ENCODE assay signal across 9 cellular contexts in the genomic region with DNA sequence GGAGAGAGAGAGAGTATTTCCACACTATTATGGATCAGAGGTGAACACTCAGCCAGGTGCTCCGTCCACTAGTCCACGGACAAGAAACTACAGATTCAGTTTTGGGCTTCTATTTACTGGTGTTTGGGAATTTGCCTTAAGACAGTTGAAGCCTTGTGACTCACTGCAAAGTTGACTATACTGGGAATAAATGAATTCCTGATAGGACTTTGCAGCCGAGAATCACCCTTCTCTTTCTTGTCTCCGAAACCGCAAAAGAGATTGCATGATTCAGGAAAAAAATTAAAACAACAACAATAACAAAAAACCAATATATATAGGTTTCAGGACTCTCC. TPM values are rescaled to one million over a fixed set of nuclear protein-coding genes. Genes with fewer than 3 reads are reported as not detected.
DNase-seq lines count a peak whose midpoint lies in the region; TF ChIP-seq lines count a peak whose summit lies in the region.
"Had no signal": no experiment of that assay in that cellular context is flagged by ENCODE, and none has a peak within 500 bp of the region (broad histone marks: within the 10 kb centered on the region; RNA-seq: fewer than 3 reads in every experiment).

No MANE protein-coding gene starts in this region.

- H3K4me1 ChIP-seq in duodenal mucosa (ENCODE audit: control insufficient read depth in 1 of 2, insufficient read depth in 2 of 2, low read length in 2 of 2): peaks cover 49 to 64% of the 10 kb centered on the region in 2 donors
- H3K4me1 ChIP-seq in mucosa of stomach (ENCODE audit: control insufficient read depth, insufficient read depth, low read length): peaks cover 32% of the 10 kb centered on the region

- H3K27ac ChIP-seq in duodenal mucosa (ENCODE audit: low read depth, low read length): no peak overlapping the region

- H3K27me3 ChIP-seq in duodenal mucosa (ENCODE audit: control insufficient read depth in 1 of 2, insufficient read depth in 2 of 2, low read length in 2 of 2) (peaks cover 3 to 11% of the 10 kb centered on the region in 2 donors), mucosa of stomach (ENCODE audit: control insufficient read depth, insufficient read depth, low read length) (no peaks in the 10 kb centered on the region)

- TF ChIP-seq CTCF in AG04449 (IDR thresholded peaks at IDR 0.05; ENCODE audit: insufficient read depth, low read length, missing control alignments): no peak

- no peak for DNase-seq in AG04449 (ENCODE audit: low read depth, low spot score)
- peak; percentile 56 for DNase-seq in LHCN-M2 (ENCODE audit: low read depth)
- no peak for DNase-seq in stimulated activated naive CD4-positive, alpha-beta T cell (lab: John Stamatoyannopoulos, UW)
- DNase-seq in stimulated activated CD8-positive, alpha-beta memory T cell treated with anti-CD3 and anti-CD28 coated beads, Interleukin-4, amount 100 ng/mL, for 48 hours: no peak
- no peak for DNase-seq in NCI-H774 (lab: John Stamatoyannopoulos, UW)
- DNase-seq in KBM-7: no peak
- DNase-seq: NCI-H1436 had no signal

- H3K4me3 ChIP-seq in AG04449 (ENCODE audit: low read depth, low read length): peak overlapping the region; percentile 68
- peak overlapping the region; percentile 80 to 88 for H3K4me3 ChIP-seq in duodenal mucosa (ENCODE audit: low read depth in 1 of 2, low read length in 2 of 2)
- H3K4me3 ChIP-seq in mucosa of stomach (ENCODE audit: low read length): peak overlapping the region; percentile 40

- CTCF ChIA-PET in AG04449 (lab: Yijun Ruan, JAX): interaction anchor here (1.2 to 7.0 kb wide), 5 partner anchors 10 to 95 kb away, joined by 3 to 45 read pairs (median 4); no protein-coding TSS in a partner anchor

- H3K36me3 ChIP-seq in duodenal mucosa (ENCODE audit: control insufficient read depth in 1 of 2, insufficient read depth in 2 of 2, low read length in 2 of 2): peaks cover 15 to 16% of the 10 kb centered on the region in 2 donors
- no peaks in the 10 kb centered on the region for H3K36me3 ChIP-seq in mucosa of stomach (ENCODE audit: control insufficient read depth, insufficient read depth, low read length)

- peak overlapping the region; percentile 48 to 91 for H3K9ac ChIP-seq in duodenal mucosa (ENCODE audit: low read depth in 1 of 2, low read length in 2 of 2)
- peak overlapping the region; percentile 85 for H3K9ac ChIP-seq in mucosa of stomach (ENCODE audit: low read length)

- POLR2A ChIA-PET in AG04449 (lab: Yijun Ruan, JAX): interaction anchor here (1.0 kb wide), 1 partner anchor 190 kb away, joined by 4 read pairs; no protein-coding TSS in a partner anchor

- H3K9me3 ChIP-seq in duodenal mucosa (ENCODE audit: control insufficient read depth in 1 of 2, low read length in 2 of 2): no peaks in the 10 kb centered on the region
- H3K9me3 ChIP-seq in mucosa of stomach (ENCODE audit: control insufficient read depth, low read length): no peaks in the 10 kb centered on the region

- in situ Hi-C loops in KBM-7 (cut with MboI; ENCODE audit: low pct_unique_long_range_greater_than_20kb, low sequenced_read_pairs): no loop called here

RNA-seq across cellular contexts. Expression of gene TMEM171, which starts 0.7 kb away (rescaled TPM):
- total RNA-seq in LHCN-M2 (2014; rRNA removed): 62.6 and 65.9 TPM in 2 replicates
- 47.1 TPM for polyA plus RNA-seq in LHCN-M2 (2012)

RNA-seq across cellular contexts. Expression of gene TMEM174, which starts 51.9 kb away (rescaled TPM):
- total RNA-seq in LHCN-M2 (2014; rRNA removed): not detected in 2 replicates
- not detected for polyA plus RNA-seq in LHCN-M2 (2012)
